ENCODE assay signal across 10 cellular contexts in the genomic region with DNA sequence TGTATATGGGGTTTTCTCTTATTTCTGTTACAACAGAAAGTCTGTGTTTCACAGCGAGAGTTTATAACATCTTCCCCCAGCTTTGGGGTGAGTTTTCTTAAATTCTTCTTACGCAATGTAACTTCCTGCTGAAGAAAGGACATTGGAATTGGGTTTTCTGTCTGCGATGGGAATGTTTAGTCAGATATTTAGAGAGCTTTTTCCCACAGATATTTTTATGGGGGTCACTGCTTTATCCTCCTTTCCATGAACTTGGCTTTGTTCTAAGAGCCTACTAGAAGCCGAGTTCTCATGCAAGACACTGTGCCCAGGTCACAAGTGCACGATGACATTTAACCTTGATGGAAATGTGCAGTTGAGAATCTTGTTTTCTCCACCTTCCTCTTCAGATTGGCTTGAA. TPM values are rescaled to one million over a fixed set of nuclear protein-coding genes. Genes with fewer than 3 reads are reported as not detected.
A peak's percentile ranks its signal among the peaks of the same experiment; 100 is the strongest.
DNase-seq lines count a peak whose midpoint lies in the region; ATAC-seq and TF ChIP-seq lines count a peak whose summit lies in the region.
"Had no signal": no experiment of that assay in that cellular context is flagged by ENCODE, and none has a peak within 500 bp of the region (broad histone marks: within the 10 kb centered on the region; RNA-seq: fewer than 3 reads in every experiment).

No MANE protein-coding gene starts in this region.

- no peak overlapping the region for H3K4me2 ChIP-seq in GM23338

- H3K9me3 Mint-ChIP-seq in GM23338, result peaks cover 12% of the 10 kb centered on the region; the same call in 2 of the 3 replicates
- no peaks in the 10 kb centered on the region for H3K9me3 Mint-ChIP-seq in natural killer cell treated with Interleukin-12 subunit alpha and Interleukin-12 subunit beta and Interleukin-15 and Interleukin-18, amount 100 ng/mL, for 72 hours

- H3K36me3 Mint-ChIP-seq in GM23338 (ENCODE audit: low read depth), result peaks cover 38% of the 10 kb centered on the region
- peaks cover 12% of the 10 kb centered on the region for H3K36me3 Mint-ChIP-seq in natural killer cell treated with Interleukin-12 subunit alpha and Interleukin-12 subunit beta and Interleukin-15 and Interleukin-18, amount 100 ng/mL, for 72 hours

- H3K27ac Mint-ChIP-seq in GM23338, result no peak overlapping the region
- peak overlapping the region; percentile 27 to 79 for H3K27ac Mint-ChIP-seq in natural killer cell treated with Interleukin-12 subunit alpha and Interleukin-12 subunit beta and Interleukin-15 and Interleukin-18, amount 100 ng/mL, for 72 hours

- no peaks in the 10 kb centered on the region for H3K9me2 ChIP-seq in GM23338 (ENCODE audit: insufficient read depth)

- peaks cover 52% of the 10 kb centered on the region for H4K20me1 ChIP-seq in GM23338 (replicated peaks; ENCODE audit: insufficient read depth)

- H3F3A ChIP-seq in GM23338 (replicated peaks; ENCODE audit: low read depth), result 0 out of 2 replicates have a peak, but pooled peaks cover 4% of the 10 kb centered on the region

- TF ChIP-seq CTCF in GM23338 (conservative IDR thresholded peaks at IDR 0.05; ENCODE audit: low read depth in 2 of 2), result no peak

- peak; percentile 37 for DNase-seq in AG08395 (ENCODE audit: low spot score)
- DNase-seq in GM23338 (ENCODE audit: low spot score), result no peak
- DNase-seq in natural killer cell treated with Interleukin-12 subunit alpha and Interleukin-12 subunit beta and Interleukin-15 and Interleukin-18, amount 100 ng/mL, for 72 hours (ENCODE audit: low spot score), result peak; percentile 8
- no peak for DNase-seq in NCI-H345 treated with DMSO at 0.1 percent for 48 hours (lab: John Stamatoyannopoulos, UW; ENCODE audit: unreplicated experiment)
- no peak for DNase-seq in NCI-H748 treated with DMSO at 0.1 percent for 48 hours (lab: John Stamatoyannopoulos, UW)
- no peak for DNase-seq in SHP77 (lab: John Stamatoyannopoulos, UW)
- DNase-seq: NCI-H2029 had no signal

- H3K4me3 Mint-ChIP-seq in GM23338, result no peak overlapping the region
- peak overlapping the region; percentile 37 for H3K4me3 Mint-ChIP-seq in natural killer cell treated with Interleukin-12 subunit alpha and Interleukin-12 subunit beta and Interleukin-15 and Interleukin-18, amount 100 ng/mL, for 72 hours

- peaks cover 48% of the 10 kb centered on the region for H3K4me1 ChIP-seq in GM23338 (ENCODE audit: insufficient read depth)

- H3K27ac ChIP-seq in GM23338 (ENCODE audit: low read depth) (peak overlapping the region; percentile 68; the same call in 1 of the 2 replicates), cingulate gyrus (ENCODE audit: low read depth, low read length) (peak overlapping the region; percentile 6)
- H3K27ac ChIP-seq: VCaP had no signal

- H3K27me3 ChIP-seq in GM23338 (ENCODE audit: insufficient read depth), result no peaks in the 10 kb centered on the region

- 0 out of 2 replicates have a peak, but pooled peaks cover 2% of the 10 kb centered on the region for H3K36me3 ChIP-seq in GM23338 (ENCODE audit: insufficient read depth)

- ATAC-seq in GM23338 (no peak), HG02642 (IDR thresholded peaks at IDR 0.05; ENCODE audit: poor library complexity, unreplicated experiment) (no peak)
- ATAC-seq in natural killer cell treated with Interleukin-12 subunit alpha and Interleukin-12 subunit beta and Interleukin-15 and Interleukin-18, amount 100 ng/mL, for 72 hours, result no peak

- no peak overlapping the region for H3K4me3 ChIP-seq in GM23338

- peaks cover 28% of the 10 kb centered on the region for H3K4me1 Mint-ChIP-seq in GM23338
- peaks cover 92% of the 10 kb centered on the region in 2 donors for H3K4me1 Mint-ChIP-seq in natural killer cell treated with Interleukin-12 subunit alpha and Interleukin-12 subunit beta and Interleukin-15 and Interleukin-18, amount 100 ng/mL, for 72 hours (ENCODE audit: low read depth in 2 of 2)

- peaks cover 100% of the 10 kb centered on the region for H3K79me2 ChIP-seq in GM23338 (replicated peaks; ENCODE audit: insufficient read depth)

- H3K27me3 Mint-ChIP-seq in GM23338 (ENCODE audit: insufficient read depth, low read depth, poor library complexity), result peaks cover 5% of the 10 kb centered on the region
- no peaks in the 10 kb centered on the region for H3K27me3 Mint-ChIP-seq in natural killer cell treated with Interleukin-12 subunit alpha and Interleukin-12 subunit beta and Interleukin-15 and Interleukin-18, amount 100 ng/mL, for 72 hours

- H2AFZ ChIP-seq in GM23338, result no peak overlapping the region

TF ChIP-seq in GM23338, 12 proteins besides CTCF, POLR2A, EP300 and RAD21:
- TF ChIP-seq CREB1 (CRISPR knock-in tag; IDR thresholded peaks at IDR 0.05; ENCODE audit: low read depth), result no peak

RNA-seq across cellular contexts. Expression of a gene that starts 22.1 kb away (rescaled TPM):
- total RNA-seq in GM23338 (2014; rRNA removed; shearing (Covaris generic)), result 70.4 and 73.1 TPM in 2 replicates
- polyA plus RNA-seq in GM23338 (2016; fragmentation: Nextera tagmentation; extraction: Ambion mirVana), result 32.3 and 35.5 TPM in 2 replicates
- 10 to 100 TPM; 29.8 to 31.0 TPM for total RNA-seq in natural killer cell treated with Interleukin-12 subunit alpha and Interleukin-12 subunit beta and Interleukin-15 and Interleukin-18, amount 100 ng/mL, for 72 hours

Comparison
In these comparisons a context has a peak if more than half of its experiments do, and no peak if none do; other contexts are left out.
1. DNase-seq: peak in AG08395 (single experiment) and natural killer cell treated with Interleukin-12 subunit alpha and Interleukin-12 subunit beta and Interleukin-15 and Interleukin-18, amount 100 ng/mL, for 72 hours (single experiment); none in GM23338 (single experiment), NCI-H345 treated with DMSO at 0.1 percent for 48 hours (single experiment), NCI-H748 treated with DMSO at 0.1 percent for 48 hours (single experiment) and SHP77 (0 of 2).